ENCODE assay signal across 8 cellular contexts in genomic region chr3:45841701-45842491, GRCh38. TPM values are rescaled to one million over a fixed set of nuclear protein-coding genes. Genes with fewer than 3 reads are reported as not detected.
A peak's percentile ranks its signal among the peaks of the same experiment; 100 is the strongest.
DNase-seq lines count a peak whose midpoint lies in the region; ATAC-seq and TF ChIP-seq lines count a peak whose summit lies in the region.

LZTFL1 (minus strand) TSS chr3:45842119; CDS start chr3:45841991, 128 bp downstream.

- CTCF ChIA-PET in activated B cell treated with CpG ODN at 0.5 μM for 24 hours (lab: Charles Lee), result interaction anchor here (0.9 to 1.4 kb wide), 6 partner anchors 9 to 97 kb away, joined by 3 to 5 read pairs (median 4); no protein-coding TSS in a partner anchor

- intact Hi-C loops in activated B cell treated with CpG ODN at 0.5 μM for 24 hours (cut with micrococcal nuclease), result loop anchor here (1.0 to 10.0 kb wide), 6 partner anchors 50 to 693 kb away; partner anchors contain the start of genes FYCO1 and SACM1L

- no peak within 1 kb of the TSS for H3K27ac ChIP-seq in caudate nucleus (ENCODE audit: low read depth, low read length)

- H3K4me1 Mint-ChIP-seq in activated B cell treated with CpG ODN at 0.5 μM for 24 hours, result peaks cover 25% of the 10 kb centered on the region

- ATAC-seq in GM18519 (IDR thresholded peaks at IDR 0.05; ENCODE audit: low FRiP score, unreplicated experiment), result peak; percentile 80
- ATAC-seq in HG03108 (IDR thresholded peaks at IDR 0.05; ENCODE audit: unreplicated experiment), result peak; percentile 84
- peak; percentile 88 for ATAC-seq in activated B cell treated with CpG ODN at 0.5 μM for 24 hours (ENCODE audit: low read depth)

- peaks cover 7% of the 10 kb centered on the region for H3K36me3 Mint-ChIP-seq in activated B cell treated with CpG ODN at 0.5 μM for 24 hours (ENCODE audit: low read depth)

- peaks cover 2% of the 10 kb centered on the region for H3K27me3 Mint-ChIP-seq in activated B cell treated with CpG ODN at 0.5 μM for 24 hours

- peak within 1 kb of the TSS; percentile 93 for H3K27ac Mint-ChIP-seq in activated B cell treated with CpG ODN at 0.5 μM for 24 hours

- no peak for TF ChIP-seq CTCF in activated B cell treated with CpG ODN at 0.5 μM for 24 hours (IDR thresholded peaks at IDR 0.05)

- POLR2A ChIA-PET in activated B cell treated with CpG ODN at 0.5 μM for 24 hours (lab: Charles Lee), result interaction anchor here (0.6 to 2.6 kb wide), 5 partner anchors 11 to 154 kb away, joined by 3 to 8 read pairs (median 3); partner anchors contain the start of gene FYCO1

- no peaks in the 10 kb centered on the region for H3K9me3 Mint-ChIP-seq in activated B cell treated with CpG ODN at 0.5 μM for 24 hours

- DNase-seq in 8988T (peak; percentile 63), NCI-H2227 treated with DMSO at 0.1 percent for 48 hours (lab: John Stamatoyannopoulos, UW) (peak; percentile 86), activated B cell treated with CpG ODN at 0.5 μM for 24 hours (peak; percentile 80), caudate nucleus (lab: John Stamatoyannopoulos, UW) (peak; percentile 46 to 96 (median 88)), inferior parietal cortex (ENCODE audit: extremely low spot score) (peak; percentile 98), smooth muscle cell of the brain vasculature (ENCODE audit: low read depth, low spot score) (peak; percentile 94)

- H3K4me3 Mint-ChIP-seq in activated B cell treated with CpG ODN at 0.5 μM for 24 hours, result peak within 1 kb of the TSS; percentile 97

RNA-seq across cellular contexts. Expression of gene LZTFL1, which starts in this region (rescaled TPM):
- total RNA-seq in activated B cell treated with CpG ODN at 0.5 μM for 24 hours, result 10.8 and 12.6 TPM in 2 replicates
